23 cellular contexts compared by ENCODE assay signal in genomic region chr20:51398552-51398951, GRCh38.
DNase-seq lines count a peak whose midpoint lies in the region; ATAC-seq, FAIRE-seq and TF ChIP-seq lines count a peak whose summit lies in the region.
"Had no signal": no experiment of that assay in that cellular context is flagged by ENCODE, and none has a peak within 500 bp of the region (broad histone marks: within the 10 kb centered on the region; RNA-seq: fewer than 3 reads in every experiment).

No MANE protein-coding gene starts in this region.

- H3K4me3 Mint-ChIP-seq in T-helper 1 cell treated with Interleukin-12 subunit alpha and Interleukin-12 subunit beta and Interleukin-4 antibody, amounts not matched to agents 30 μg/mL and 1 μg/mL, for 36 hours: peak overlapping the region; percentile 83
- H3K4me3 Mint-ChIP-seq in CD8-positive, alpha-beta T cell: no peak overlapping the region
- no peak overlapping the region for H3K4me3 Mint-ChIP-seq in activated CD8-positive, alpha-beta T cell treated with anti-CD3 and anti-CD28 coated beads, Interleukin-2, amount 10 ng/mL, durations not matched to agents 7 days and 5 days
- H3K4me3 Mint-ChIP-seq: HFFc6 had no signal

- FAIRE-seq in HepG2 (lab: Jason Lieb, UNC) (peak; percentile 15), urothelium cell line (lab: Jason Lieb, UNC) (no peak)
- FAIRE-seq: keratinocyte had no signal

- no peak for ATAC-seq in CD8-positive, alpha-beta T cell
- ATAC-seq in activated CD8-positive, alpha-beta T cell treated with anti-CD3 and anti-CD28 coated beads, Interleukin-2, amount 10 ng/mL, durations not matched to agents 7 days and 5 days: no peak
- ATAC-seq in HepG2: no peak
- ATAC-seq in HG02798 (IDR thresholded peaks at IDR 0.05; ENCODE audit: poor library complexity, unreplicated experiment): no peak
- ATAC-seq: Right ventricle myocardium inferior had no signal

- DNase-seq in T-helper 1 cell: no peak
- DNase-seq in CD8-positive, alpha-beta T cell: no peak
- no peak for DNase-seq in activated CD8-positive, alpha-beta T cell treated with anti-CD3 and anti-CD28 coated beads, Interleukin-2, amount 10 ng/mL, durations not matched to agents 7 days and 5 days
- no peak for DNase-seq in HepG2 (ENCODE audit: low spot score)
- no peak for DNase-seq in cortex of kidney (lab: John Stamatoyannopoulos, UW)
- DNase-seq in urothelium cell line (ENCODE audit: low spot score): no peak
- DNase-seq: amygdala; foreskin melanocyte; HFFc6; MM.1S; NCI-H1436 treated with DMSO at 0.1 percent for 48 hours; NCI-H2171 treated with DMSO at 0.1 percent for 48 hours; OCI-M1; stimulated activated CD4-positive, alpha-beta T cell treated with anti-CD3 and anti-CD28 coated beads, Interleukin-12 subunit alpha, Interleukin-12 subunit beta, amount 100 ng/mL, for 4 hours; uterus had no signal

- H3K79me2 ChIP-seq in HepG2 (ENCODE audit: insufficient read depth, low read length): no peaks in the 10 kb centered on the region

- intact Hi-C loops in CD8-positive, alpha-beta T cell (cut with DNase I, micrococcal nuclease): loop anchor here in 1 of 2 experiments (1.0 kb wide), 1 partner anchor 16 kb away; no protein-coding TSS in a partner anchor
- intact Hi-C loops in HepG2 (cut with micrococcal nuclease; ENCODE audit: unreplicated experiment): no loop called here

- peak overlapping the region; percentile 100 for H3K27ac Mint-ChIP-seq in T-helper 1 cell treated with Interleukin-12 subunit alpha and Interleukin-12 subunit beta and Interleukin-4 antibody, amounts not matched to agents 30 μg/mL and 1 μg/mL, for 36 hours
- H3K27ac Mint-ChIP-seq in CD8-positive, alpha-beta T cell: peak overlapping the region; percentile 99
- peak overlapping the region; percentile 98 for H3K27ac Mint-ChIP-seq in activated CD8-positive, alpha-beta T cell treated with anti-CD3 and anti-CD28 coated beads, Interleukin-2, amount 10 ng/mL, durations not matched to agents 7 days and 5 days
- H3K27ac Mint-ChIP-seq: HFFc6 had no signal

- peaks cover 44% of the 10 kb centered on the region for H3K4me1 ChIP-seq in CD8-positive, alpha-beta T cell (ENCODE audit: insufficient read depth, low read length)
- no peaks in the 10 kb centered on the region for H3K4me1 ChIP-seq in HepG2 (ENCODE audit: insufficient read depth, low read length)
- H3K4me1 ChIP-seq: uterus had no signal

- no peak for TF ChIP-seq POLR2A in HepG2 (IDR thresholded peaks at IDR 0.05; ENCODE audit: insufficient read depth in 1 of 2, low read depth in 2 of 2, low read length in 2 of 2)

- peaks cover 74% of the 10 kb centered on the region for H3K4me1 Mint-ChIP-seq in T-helper 1 cell treated with Interleukin-12 subunit alpha and Interleukin-12 subunit beta and Interleukin-4 antibody, amounts not matched to agents 30 μg/mL and 1 μg/mL, for 36 hours (ENCODE audit: low read depth)
- H3K4me1 Mint-ChIP-seq in CD8-positive, alpha-beta T cell (ENCODE audit: low read depth): peaks cover 53% of the 10 kb centered on the region
- H3K4me1 Mint-ChIP-seq in activated CD8-positive, alpha-beta T cell treated with anti-CD3 and anti-CD28 coated beads, Interleukin-2, amount 10 ng/mL, durations not matched to agents 7 days and 5 days (ENCODE audit: low read depth): peaks cover 77% of the 10 kb centered on the region

- H3K36me3 Mint-ChIP-seq in T-helper 1 cell treated with Interleukin-12 subunit alpha and Interleukin-12 subunit beta and Interleukin-4 antibody, amounts not matched to agents 30 μg/mL and 1 μg/mL, for 36 hours (ENCODE audit: low read depth): peaks cover 52% of the 10 kb centered on the region
- H3K36me3 Mint-ChIP-seq in CD8-positive, alpha-beta T cell: peaks cover 44% of the 10 kb centered on the region
- H3K36me3 Mint-ChIP-seq in activated CD8-positive, alpha-beta T cell treated with anti-CD3 and anti-CD28 coated beads, Interleukin-2, amount 10 ng/mL, durations not matched to agents 7 days and 5 days (ENCODE audit: low read depth): peaks cover 78% of the 10 kb centered on the region

- no peaks in the 10 kb centered on the region for H3K27me3 ChIP-seq in CD8-positive, alpha-beta T cell (ENCODE audit: insufficient read depth, low read length)
- no peaks in the 10 kb centered on the region for H3K27me3 ChIP-seq in HepG2 (ENCODE audit: control insufficient read depth in 1 of 2, insufficient read depth in 2 of 2, low read length in 2 of 2)
- H3K27me3 ChIP-seq: right atrium auricular region, uterus had no signal

- no peak overlapping the region for H2AFZ ChIP-seq in HepG2 (ENCODE audit: low read length)

- no peak for TF ChIP-seq EP300 in HepG2 (IDR thresholded peaks at IDR 0.05; ENCODE audit: low read depth in 2 of 2, low read length in 2 of 2)
- no peak for TF ChIP-seq EP300 in HepG2 (CRISPR knock-in tag; IDR thresholded peaks at IDR 0.05; ENCODE audit: borderline replicate concordance)

- no TSS peak for BruUV-seq in HepG2 (replicated peaks; lab: Mats Ljungman, UMichigan)

- CTCF ChIA-PET in CD8-positive, alpha-beta T cell (lab: Charles Lee): interaction anchor here (1.9 to 5.8 kb wide), 2 partner anchors 13 to 196 kb away, joined by 5 to 30 read pairs; no protein-coding TSS in a partner anchor
- CTCF ChIA-PET in activated CD8-positive, alpha-beta T cell treated with anti-CD3 and anti-CD28 coated beads, Interleukin-2, amount 10 ng/mL, durations not matched to agents 7 days and 5 days (lab: Charles Lee): interaction anchor here (4.2 to 4.6 kb wide), 2 partner anchors 9 to 13 kb away, joined by 20 to 36 read pairs; no protein-coding TSS in a partner anchor
- CTCF ChIA-PET in HepG2 (lab: Yijun Ruan, JAX; ENCODE audit: low intra/inter-chr PET ratio, low total read pairs): no interaction called here

- H3K36me3 ChIP-seq in CD8-positive, alpha-beta T cell (ENCODE audit: insufficient read depth, low read length): peaks cover 9% of the 10 kb centered on the region
- 0 out of 5 replicates have a peak, but pooled peaks cover 0 to 5% of the 10 kb centered on the region in 2 experiments for H3K36me3 ChIP-seq in HepG2 (replicated peaks in 1 of 2; ENCODE audit: control insufficient read depth in 1 of 2, insufficient read depth in 2 of 2, low read length in 2 of 2)
- H3K36me3 ChIP-seq: right atrium auricular region, uterus had no signal

- 84% methylated on average over 4 of the region's 4 CpGs for WGBS in HepG2 (ENCODE audit: low lambda C conversion rate)

- no peaks in the 10 kb centered on the region for H4K20me1 ChIP-seq in HepG2 (ENCODE audit: insufficient read depth, low read length)

- H3K9me3 Mint-ChIP-seq in T-helper 1 cell treated with Interleukin-12 subunit alpha and Interleukin-12 subunit beta and Interleukin-4 antibody, amounts not matched to agents 30 μg/mL and 1 μg/mL, for 36 hours: no peaks in the 10 kb centered on the region
- no peaks in the 10 kb centered on the region for H3K9me3 Mint-ChIP-seq in CD8-positive, alpha-beta T cell
- H3K9me3 Mint-ChIP-seq in activated CD8-positive, alpha-beta T cell treated with anti-CD3 and anti-CD28 coated beads, Interleukin-2, amount 10 ng/mL, durations not matched to agents 7 days and 5 days (ENCODE audit: insufficient read depth): no peaks in the 10 kb centered on the region
- H3K9me3 Mint-ChIP-seq: HFFc6 had no signal

- no peak for TF ChIP-seq CTCF in CD8-positive, alpha-beta T cell (IDR thresholded peaks at IDR 0.05)
- TF ChIP-seq CTCF in HepG2 (CRISPR knock-in tag; IDR thresholded peaks at IDR 0.05): no peak

- no peaks in the 10 kb centered on the region for H3K27me3 Mint-ChIP-seq in T-helper 1 cell treated with Interleukin-12 subunit alpha and Interleukin-12 subunit beta and Interleukin-4 antibody, amounts not matched to agents 30 μg/mL and 1 μg/mL, for 36 hours (ENCODE audit: low read depth)
- H3K27me3 Mint-ChIP-seq in CD8-positive, alpha-beta T cell (ENCODE audit: low read depth): no peaks in the 10 kb centered on the region
- H3K27me3 Mint-ChIP-seq in activated CD8-positive, alpha-beta T cell treated with anti-CD3 and anti-CD28 coated beads, Interleukin-2, amount 10 ng/mL, durations not matched to agents 7 days and 5 days (ENCODE audit: low read depth): no peaks in the 10 kb centered on the region

- H3K4me3 ChIP-seq in CD8-positive, alpha-beta T cell (ENCODE audit: low read depth, low read length): no peak overlapping the region
- no peak overlapping the region for H3K4me3 ChIP-seq in HepG2 (replicated peaks in 1 of 3; ENCODE audit: insufficient read depth in 1 of 3, low read depth in 2 of 3, low read length in 3 of 3)
- H3K4me3 ChIP-seq: lung, right atrium auricular region, uterus had no signal

- no peak overlapping the region for H3K27ac ChIP-seq in CD8-positive, alpha-beta T cell (ENCODE audit: low read depth, low read length)
- no peak overlapping the region for H3K27ac ChIP-seq in HepG2 (ENCODE audit: extremely low read length, insufficient read depth, low read length)
- H3K27ac ChIP-seq: 22Rv1, HL-60, right atrium auricular region, uterus had no signal

- no peaks in the 10 kb centered on the region for H3K9me3 ChIP-seq in CD8-positive, alpha-beta T cell (ENCODE audit: low read length)
- no peaks in the 10 kb centered on the region for H3K9me3 ChIP-seq in HepG2 (ENCODE audit: low read length)
- H3K9me3 ChIP-seq: right atrium auricular region, uterus had no signal

- H3K4me2 ChIP-seq in HepG2 (ENCODE audit: low read depth, low read length): no peak overlapping the region

- no peak for TF ChIP-seq RAD21 in HepG2 (CRISPR knock-in tag; IDR thresholded peaks at IDR 0.05)

- POLR2A ChIA-PET in CD8-positive, alpha-beta T cell (lab: Charles Lee): interaction anchor here (0.6 to 0.7 kb wide), 2 partner anchors 154 to 416 kb away, joined by 3 to 5 read pairs; no protein-coding TSS in a partner anchor
- POLR2A ChIA-PET in activated CD8-positive, alpha-beta T cell treated with anti-CD3 and anti-CD28 coated beads, Interleukin-2, amount 10 ng/mL, durations not matched to agents 7 days and 5 days (lab: Charles Lee): interaction anchor here (1.0 kb wide), 1 partner anchor 46 kb away, joined by 3 read pairs; no protein-coding TSS in a partner anchor
- POLR2A ChIA-PET in HepG2 (lab: Yijun Ruan, JAX): no interaction called here

- in situ Hi-C loops in HepG2 (cut with HindIII; ENCODE audit: extremely low pct_ligation_motif_present, low pct_unique_long_range_greater_than_20kb): no loop called here

- no peak overlapping the region for H3K9ac ChIP-seq in HepG2 (ENCODE audit: insufficient read depth, low read depth, low read length)

TF ChIP-seq in HepG2, 621 proteins besides CTCF, POLR2A, EP300 and RAD21 (continues in another document):
- no peak for TF ChIP-seq SAFB2 (CRISPR knock-in tag; IDR thresholded peaks at IDR 0.05; ENCODE audit: borderline replicate concordance, low read depth)
- TF ChIP-seq BRD4 (CRISPR knock-in tag; IDR thresholded peaks at IDR 0.05): no peak
- no peak for TF ChIP-seq KLF16 (CRISPR knock-in tag; IDR thresholded peaks at IDR 0.05)
- no peak for TF ChIP-seq SNAPC2 (CRISPR knock-in tag; IDR thresholded peaks at IDR 0.05)
- no peak for TF ChIP-seq DMAP1 (CRISPR knock-in tag; IDR thresholded peaks at IDR 0.05)
- no peak for TF ChIP-seq PAWR (CRISPR knock-in tag; IDR thresholded peaks at IDR 0.05; ENCODE audit: borderline replicate concordance)
